Comparison of ENCODE assay signal across 9 cellular contexts in the genomic region with DNA sequence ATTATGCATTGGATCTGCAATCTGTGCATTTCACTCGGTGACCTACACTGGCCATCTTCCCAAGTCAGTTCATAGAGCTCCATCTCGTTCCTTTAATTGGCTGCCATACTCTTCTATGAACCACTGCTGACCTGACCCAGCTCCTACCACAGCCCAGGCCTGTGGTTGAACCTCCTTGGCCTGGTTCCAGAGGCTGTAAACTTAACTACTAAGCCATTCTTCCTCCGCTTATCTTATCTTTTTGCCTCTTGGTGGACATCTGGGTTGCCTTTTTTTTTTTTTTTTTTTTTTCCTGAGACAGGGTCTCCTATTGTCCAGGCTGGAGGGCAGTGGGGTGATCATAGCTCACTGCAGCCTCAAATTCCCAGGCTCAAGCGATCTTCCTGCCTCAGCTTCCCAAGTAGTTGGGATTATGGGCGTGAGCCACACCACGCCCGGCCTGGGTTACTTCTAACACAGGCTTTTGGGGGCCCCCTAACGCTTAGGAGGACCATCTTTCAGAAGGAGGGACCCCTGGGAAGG. TPM values are rescaled to one million over a fixed set of nuclear protein-coding genes. Genes with fewer than 3 reads are reported as not detected.
DNase-seq lines count a peak whose midpoint lies in the region; TF ChIP-seq lines count a peak whose summit lies in the region.
"Had no signal": no experiment of that assay in that cellular context is flagged by ENCODE, and none has a peak within 500 bp of the region (broad histone marks: within the 10 kb centered on the region; RNA-seq: fewer than 3 reads in every experiment).

No MANE protein-coding gene starts in this region.

- H3K4me1 Mint-ChIP-seq in activated CD4-positive, alpha-beta memory T cell treated with anti-CD3 and anti-CD28 coated beads, Interleukin-2, amount 10 ng/mL, durations not matched to agents 7 days and 5 days = peaks cover 7% of the 10 kb centered on the region

- H3K36me3 ChIP-seq in HEK293 (ENCODE audit: control insufficient read depth in 2 of 2, insufficient read depth in 1 of 2, low read length in 2 of 2) = peaks cover 5 to 13% of the 10 kb centered on the region in 2 experiments
- 0 out of 2 replicates have a peak, but pooled peaks cover 5% of the 10 kb centered on the region for H3K36me3 ChIP-seq in HAP-1 (replicated peaks)

- no peak overlapping the region for H3K27ac Mint-ChIP-seq in activated CD4-positive, alpha-beta memory T cell treated with anti-CD3 and anti-CD28 coated beads, Interleukin-2, amount 10 ng/mL, durations not matched to agents 7 days and 5 days

- H3K9me3 ChIP-seq in HEK293 (ENCODE audit: control insufficient read depth, insufficient read depth, low read depth, low read length) = no peaks in the 10 kb centered on the region
- H3K9me3 ChIP-seq in HAP-1 = no peaks in the 10 kb centered on the region
- H3K9me3 ChIP-seq: thoracic aorta had no signal

- no peak overlapping the region for H3K27ac ChIP-seq in HEK293 (ENCODE audit: extremely low read depth, low read depth, low read length)
- H3K27ac ChIP-seq: thoracic aorta had no signal

- TF ChIP-seq CTCF in HEK293 (tag by site-specific recombination; IDR thresholded peaks at IDR 0.05) = no peak
- no peak for TF ChIP-seq CTCF in fibroblast of mammary gland (conservative IDR thresholded peaks at IDR 0.05; ENCODE audit: control insufficient read depth, insufficient read depth, low read depth, low read length)

- H3K4me3 ChIP-seq in HEK293 (ENCODE audit: low read depth, low read length) = no peak overlapping the region
- H3K4me3 ChIP-seq in fibroblast of mammary gland (ENCODE audit: control insufficient read depth, low read depth, low read length) = no peak overlapping the region
- H3K4me3 ChIP-seq in HAP-1 = no peak overlapping the region

- peaks cover 9% of the 10 kb centered on the region for H3K27me3 Mint-ChIP-seq in activated CD4-positive, alpha-beta memory T cell treated with anti-CD3 and anti-CD28 coated beads, Interleukin-2, amount 10 ng/mL, durations not matched to agents 7 days and 5 days

- H3K36me3 Mint-ChIP-seq in activated CD4-positive, alpha-beta memory T cell treated with anti-CD3 and anti-CD28 coated beads, Interleukin-2, amount 10 ng/mL, durations not matched to agents 7 days and 5 days (ENCODE audit: low read depth) = peaks cover 13% of the 10 kb centered on the region

- POLR2A ChIA-PET in HEK293 (lab: Yijun Ruan, JAX) = interaction anchor here (0.5 to 1.1 kb wide), 9 partner anchors 12 to 1276 kb away, joined by 3 to 6 read pairs (median 3); partner anchors contain the start of gene ARL6IP1
- POLR2A ChIA-PET in activated CD4-positive, alpha-beta memory T cell treated with anti-CD3 and anti-CD28 coated beads, Interleukin-2, amount 10 ng/mL, durations not matched to agents 7 days and 5 days (lab: Charles Lee) = no interaction called here

- H3K4me1 ChIP-seq in HEK293 (ENCODE audit: control insufficient read depth, insufficient read depth, low read length) = peaks cover 4% of the 10 kb centered on the region
- H3K4me1 ChIP-seq in HAP-1 = peaks cover 13% of the 10 kb centered on the region

- in situ Hi-C loops in HAP-1 (cut with MboI; ENCODE audit: low sequenced_read_pairs) = loop anchor here (5.0 to 10.0 kb wide), 2 partner anchors 292 to 439 kb away; partner anchors contain the start of genes CCP110 and GDE1

- no peaks in the 10 kb centered on the region for H3K27me3 ChIP-seq in HAP-1 (ENCODE audit: low read depth)

- CTCF ChIA-PET in HEK293 (lab: Yijun Ruan, JAX) = interaction anchor here (0.5 to 5.3 kb wide), 43 partner anchors 9 to 467 kb away, joined by 3 to 94 read pairs (median 4); partner anchors contain the start of genes ITPRIPL2 and TMC7
- CTCF ChIA-PET in activated CD4-positive, alpha-beta memory T cell treated with anti-CD3 and anti-CD28 coated beads, Interleukin-2, amount 10 ng/mL, durations not matched to agents 7 days and 5 days (lab: Charles Lee) = interaction anchor here (0.7 to 4.4 kb wide), 27 partner anchors 9 to 470 kb away, joined by 3 to 89 read pairs (median 4); partner anchors contain the start of genes CLEC19A, COQ7, ITPRIPL2 and VPS35L

- peaks cover 2% of the 10 kb centered on the region for H3K9me3 Mint-ChIP-seq in activated CD4-positive, alpha-beta memory T cell treated with anti-CD3 and anti-CD28 coated beads, Interleukin-2, amount 10 ng/mL, durations not matched to agents 7 days and 5 days

- DNase-seq in OCI-M1 (lab: John Stamatoyannopoulos, UW) (peak; percentile 93), fibroblast of mammary gland (ENCODE audit: low read depth) (peak; percentile 44), renal cortical epithelial cell (ENCODE audit: low read depth) (peak; percentile 27), NCI-H526 treated with DMSO at 0.1 percent for 48 hours (lab: John Stamatoyannopoulos, UW) (no peak), HAP-1 (ENCODE audit: low spot score in 2 of 2) (no peak)
- no peak for DNase-seq in activated CD4-positive, alpha-beta memory T cell treated with anti-CD3 and anti-CD28 coated beads, Interleukin-2, amount 10 ng/mL, durations not matched to agents 7 days and 5 days
- no peak for DNase-seq in activated CD4-positive, CD25-positive, alpha-beta regulatory T cell (lab: John Stamatoyannopoulos, UW)

- no peak overlapping the region for H3K4me3 Mint-ChIP-seq in activated CD4-positive, alpha-beta memory T cell treated with anti-CD3 and anti-CD28 coated beads, Interleukin-2, amount 10 ng/mL, durations not matched to agents 7 days and 5 days

TF ChIP-seq in HEK293, 187 proteins besides CTCF, POLR2A, EP300 and RAD21:
- peak; percentile 86 for TF ChIP-seq FEZF1 (tag by site-specific recombination; IDR thresholded peaks at IDR 0.05)
- no peak for TF ChIP-seq ZNF2 (tag by site-specific recombination; IDR thresholded peaks at IDR 0.05)
- TF ChIP-seq ZXDB (tag by site-specific recombination; IDR thresholded peaks at IDR 0.05) = 0 out of 2 replicates have a peak, but pooled peaks have one; percentile 48
- TF ChIP-seq, protein P1, sequence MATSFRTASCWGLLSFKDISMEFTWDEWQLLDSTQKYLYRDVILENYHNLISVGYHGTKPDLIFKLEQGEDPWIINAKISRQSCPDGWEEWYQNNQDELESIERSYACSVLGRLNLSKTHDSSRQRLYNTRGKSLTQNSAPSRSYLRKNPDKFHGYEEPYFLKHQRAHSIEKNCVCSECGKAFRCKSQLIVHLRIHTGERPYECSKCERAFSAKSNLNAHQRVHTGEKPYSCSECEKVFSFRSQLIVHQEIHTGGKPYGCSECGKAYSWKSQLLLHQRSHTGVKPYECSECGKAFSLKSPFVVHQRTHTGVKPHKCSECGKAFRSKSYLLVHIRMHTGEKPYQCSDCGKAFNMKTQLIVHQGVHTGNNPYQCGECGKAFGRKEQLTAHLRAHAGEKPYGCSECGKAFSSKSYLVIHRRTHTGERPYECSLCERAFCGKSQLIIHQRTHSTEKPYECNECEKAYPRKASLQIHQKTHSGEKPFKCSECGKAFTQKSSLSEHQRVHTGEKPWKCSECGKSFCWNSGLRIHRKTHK (tag by site-specific recombination; IDR thresholded peaks at IDR 0.05) = no peak
- TF ChIP-seq ZNF692 (tag by site-specific recombination; IDR thresholded peaks at IDR 0.05) = no peak
- 0 out of 2 replicates have a peak, but pooled peaks have one; percentile 38 for TF ChIP-seq OSR2 (tag by site-specific recombination; IDR thresholded peaks at IDR 0.05)
- peak; percentile 20; the same call in 1 of the 2 replicates for TF ChIP-seq ZNF335 (tag by site-specific recombination; conservative IDR thresholded peaks at IDR 0.05)

RNA-seq across cellular contexts. Expression of gene COQ7, which starts 18.3 kb away (rescaled TPM):
- total RNA-seq in renal cortical epithelial cell = 12.3 and 28.1 TPM in 2 replicates
- total RNA-seq in activated CD4-positive, alpha-beta memory T cell treated with anti-CD3 and anti-CD28 coated beads, Interleukin-2, amount 10 ng/mL, durations not matched to agents 7 days and 5 days = 10 to 100 TPM; 13.2 to 14.6 TPM

RNA-seq across cellular contexts. Expression of gene ITPRIPL2, which starts 28.0 kb away (rescaled TPM):
- total RNA-seq in renal cortical epithelial cell = 32.1 and 50.8 TPM in 2 replicates
- 10 to 100 TPM; 11.1 to 11.2 TPM for total RNA-seq in activated CD4-positive, alpha-beta memory T cell treated with anti-CD3 and anti-CD28 coated beads, Interleukin-2, amount 10 ng/mL, durations not matched to agents 7 days and 5 days

Comparison
In these comparisons a context has a peak if more than half of its experiments do, and no peak if none do; other contexts are left out.
1. DNase-seq: peak in OCI-M1 (single experiment), fibroblast of mammary gland (single experiment) and renal cortical epithelial cell (single experiment); none in activated CD4-positive, alpha-beta memory T cell treated with anti-CD3 and anti-CD28 coated beads, Interleukin-2, amount 10 ng/mL, durations not matched to agents 7 days and 5 days (single experiment), NCI-H526 treated with DMSO at 0.1 percent for 48 hours (single experiment), HAP-1 (0 of 2) and activated CD4-positive, CD25-positive, alpha-beta regulatory T cell (0 of 4).